Comparison of ENCODE assay signal across 1 cellular context in genomic region chr10:33325929-33326328, GRCh38.
A peak's percentile ranks its signal among the peaks of the same experiment; 100 is the strongest.
TF ChIP-seq lines count a peak whose summit lies in the region.

No MANE protein-coding gene starts in this region.

TF ChIP-seq in HEK293, 187 proteins besides CTCF, POLR2A, EP300 and RAD21 (continued from another document and continues in another):
- peak; percentile 64 for TF ChIP-seq ZBTB17 (tag by site-specific recombination; IDR thresholded peaks at IDR 0.05)
- TF ChIP-seq, protein P1, sequence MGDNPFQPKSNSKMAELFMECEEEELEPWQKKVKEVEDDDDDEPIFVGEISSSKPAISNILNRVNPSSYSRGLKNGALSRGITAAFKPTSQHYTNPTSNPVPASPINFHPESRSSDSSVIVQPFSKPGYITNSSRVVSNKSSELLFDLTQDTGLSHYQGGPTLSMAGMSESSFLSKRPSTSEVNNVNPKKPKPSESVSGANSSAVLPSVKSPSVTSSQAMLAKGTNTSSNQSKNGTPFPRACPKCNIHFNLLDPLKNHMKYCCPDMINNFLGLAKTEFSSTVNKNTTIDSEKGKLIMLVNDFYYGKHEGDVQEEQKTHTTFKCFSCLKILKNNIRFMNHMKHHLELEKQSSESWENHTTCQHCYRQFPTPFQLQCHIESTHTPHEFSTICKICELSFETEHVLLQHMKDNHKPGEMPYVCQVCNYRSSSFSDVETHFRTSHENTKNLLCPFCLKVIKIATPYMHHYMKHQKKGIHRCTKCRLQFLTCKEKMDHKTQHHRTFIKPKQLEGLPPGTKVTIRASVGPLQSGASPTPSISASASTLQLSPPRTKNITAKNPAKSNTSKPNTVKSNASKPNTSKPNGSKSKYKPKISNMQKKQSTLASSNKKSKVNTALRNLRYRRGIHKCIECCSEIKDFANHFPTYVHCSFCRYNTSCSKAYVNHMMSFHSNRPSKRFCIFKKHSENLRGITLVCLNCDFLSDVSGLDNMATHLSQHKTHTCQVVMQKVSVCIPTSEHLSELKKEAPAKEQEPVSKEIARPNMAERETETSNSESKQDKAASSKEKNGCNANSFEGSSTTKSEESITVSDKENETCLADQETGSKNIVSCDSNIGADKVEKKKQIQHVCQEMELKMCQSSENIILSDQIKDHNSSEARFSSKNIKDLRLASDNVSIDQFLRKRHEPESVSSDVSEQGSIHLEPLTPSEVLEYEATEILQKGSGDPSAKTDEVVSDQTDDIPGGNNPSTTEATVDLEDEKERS (tag by site-specific recombination; IDR thresholded peaks at IDR 0.05) = no peak
- no peak for TF ChIP-seq ZNF645 (tag by site-specific recombination; IDR thresholded peaks at IDR 0.05)
- TF ChIP-seq ZNF530 (tag by site-specific recombination; IDR thresholded peaks at IDR 0.05; ENCODE audit: low read depth) = no peak
- no peak for TF ChIP-seq ZNF558 (tag by site-specific recombination; IDR thresholded peaks at IDR 0.05)
- TF ChIP-seq ZNF560 (tag by site-specific recombination; IDR thresholded peaks at IDR 0.05; ENCODE audit: borderline replicate concordance) = no peak
- TF ChIP-seq YY2 (tag by site-specific recombination; IDR thresholded peaks at IDR 0.05) = no peak
- TF ChIP-seq ZNF24 (tag by site-specific recombination; IDR thresholded peaks at IDR 0.05) = peak; percentile 87
- no peak; the same call in 1 of the 2 replicates for TF ChIP-seq SCRT2 (tag by site-specific recombination; IDR thresholded peaks at IDR 0.05)
- no peak for TF ChIP-seq ZNF175 (tag by site-specific recombination; IDR thresholded peaks at IDR 0.05)
- TF ChIP-seq ZNF48 (tag by site-specific recombination; IDR thresholded peaks at IDR 0.05) = no peak
- no peak for TF ChIP-seq ZNF510 (tag by site-specific recombination; IDR thresholded peaks at IDR 0.05; ENCODE audit: insufficient replicate concordance)
- TF ChIP-seq TCF7L2 (IDR thresholded peaks at IDR 0.05; ENCODE audit: borderline replicate concordance, low read depth, low read length) = peak; percentile 87; the same call in 1 of the 2 replicates
- TF ChIP-seq ZSCAN18 (tag by site-specific recombination; IDR thresholded peaks at IDR 0.05) = no peak
- TF ChIP-seq, protein P2, sequence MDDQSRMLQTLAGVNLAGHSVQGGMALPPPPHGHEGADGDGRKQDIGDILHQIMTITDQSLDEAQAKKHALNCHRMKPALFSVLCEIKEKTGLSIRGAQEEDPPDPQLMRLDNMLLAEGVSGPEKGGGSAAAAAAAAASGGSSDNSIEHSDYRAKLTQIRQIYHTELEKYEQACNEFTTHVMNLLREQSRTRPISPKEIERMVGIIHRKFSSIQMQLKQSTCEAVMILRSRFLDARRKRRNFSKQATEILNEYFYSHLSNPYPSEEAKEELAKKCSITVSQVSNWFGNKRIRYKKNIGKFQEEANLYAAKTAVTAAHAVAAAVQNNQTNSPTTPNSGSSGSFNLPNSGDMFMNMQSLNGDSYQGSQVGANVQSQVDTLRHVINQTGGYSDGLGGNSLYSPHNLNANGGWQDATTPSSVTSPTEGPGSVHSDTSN (CRISPR knock-in tag; IDR thresholded peaks at IDR 0.05) = no peak
- TF ChIP-seq ZNF677 (tag by site-specific recombination; IDR thresholded peaks at IDR 0.05) = no peak
- no peak for TF ChIP-seq ZNF266 (tag by site-specific recombination; IDR thresholded peaks at IDR 0.05; ENCODE audit: low read depth)
- TF ChIP-seq, protein P3, sequence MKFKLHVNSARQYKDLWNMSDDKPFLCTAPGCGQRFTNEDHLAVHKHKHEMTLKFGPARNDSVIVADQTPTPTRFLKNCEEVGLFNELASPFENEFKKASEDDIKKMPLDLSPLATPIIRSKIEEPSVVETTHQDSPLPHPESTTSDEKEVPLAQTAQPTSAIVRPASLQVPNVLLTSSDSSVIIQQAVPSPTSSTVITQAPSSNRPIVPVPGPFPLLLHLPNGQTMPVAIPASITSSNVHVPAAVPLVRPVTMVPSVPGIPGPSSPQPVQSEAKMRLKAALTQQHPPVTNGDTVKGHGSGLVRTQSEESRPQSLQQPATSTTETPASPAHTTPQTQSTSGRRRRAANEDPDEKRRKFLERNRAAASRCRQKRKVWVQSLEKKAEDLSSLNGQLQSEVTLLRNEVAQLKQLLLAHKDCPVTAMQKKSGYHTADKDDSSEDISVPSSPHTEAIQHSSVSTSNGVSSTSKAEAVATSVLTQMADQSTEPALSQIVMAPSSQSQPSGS (tag by site-specific recombination; IDR thresholded peaks at IDR 0.05; ENCODE audit: low read depth) = peak; percentile 58
- no peak for TF ChIP-seq ZNF776 (tag by site-specific recombination; IDR thresholded peaks at IDR 0.05; ENCODE audit: borderline replicate concordance)
- TF ChIP-seq ZFP41 (tag by site-specific recombination; IDR thresholded peaks at IDR 0.05; ENCODE audit: borderline replicate concordance) = no peak
- no peak for TF ChIP-seq ZNF157 (tag by site-specific recombination; IDR thresholded peaks at IDR 0.05)
- TF ChIP-seq ZNF2 (tag by site-specific recombination; IDR thresholded peaks at IDR 0.05) = no peak; the same call in 1 of the 2 replicates
- no peak for TF ChIP-seq ZNF777 (tag by site-specific recombination; IDR thresholded peaks at IDR 0.05; ENCODE audit: borderline replicate concordance)
- TF ChIP-seq ZNF138 (tag by site-specific recombination; IDR thresholded peaks at IDR 0.05; ENCODE audit: borderline replicate concordance) = no peak
- TF ChIP-seq ZNF16 (tag by site-specific recombination; IDR thresholded peaks at IDR 0.05; ENCODE audit: low read depth) = no peak
- TF ChIP-seq ZNF707 (tag by site-specific recombination; IDR thresholded peaks at IDR 0.05) = no peak
- TF ChIP-seq ZNF140 (tag by site-specific recombination; IDR thresholded peaks at IDR 0.05) = no peak
- TF ChIP-seq ZNF654 (tag by site-specific recombination; IDR thresholded peaks at IDR 0.05; ENCODE audit: low read depth) = no peak
- TF ChIP-seq ZNF121 (tag by site-specific recombination; IDR thresholded peaks at IDR 0.05) = 0 out of 2 replicates have a peak, but pooled peaks have one; percentile 32
- TF ChIP-seq ZXDB (tag by site-specific recombination; IDR thresholded peaks at IDR 0.05) = peak; percentile 90
- TF ChIP-seq, protein P4, sequence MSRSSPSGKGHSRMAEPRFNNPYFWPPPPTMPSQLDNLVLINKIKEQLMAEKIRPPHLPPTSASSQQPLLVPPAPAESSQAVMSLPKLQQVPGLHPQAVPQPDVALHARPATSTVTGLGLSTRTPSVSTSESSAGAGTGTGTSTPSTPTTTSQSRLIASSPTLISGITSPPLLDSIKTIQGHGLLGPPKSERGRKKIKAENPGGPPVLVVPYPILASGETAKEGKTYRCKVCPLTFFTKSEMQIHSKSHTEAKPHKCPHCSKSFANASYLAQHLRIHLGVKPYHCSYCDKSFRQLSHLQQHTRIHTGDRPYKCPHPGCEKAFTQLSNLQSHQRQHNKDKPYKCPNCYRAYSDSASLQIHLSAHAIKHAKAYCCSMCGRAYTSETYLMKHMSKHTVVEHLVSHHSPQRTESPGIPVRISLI (tag by site-specific recombination; IDR thresholded peaks at IDR 0.05) = 0 out of 2 replicates have a peak, but pooled peaks have one; percentile 28
- TF ChIP-seq ZNF423 (tag by site-specific recombination; IDR thresholded peaks at IDR 0.05) = no peak; the same call in 1 of the 2 replicates
- TF ChIP-seq ZBTB21 (tag by site-specific recombination; IDR thresholded peaks at IDR 0.05) = no peak
- TF ChIP-seq ZNF223 (tag by site-specific recombination; IDR thresholded peaks at IDR 0.05) = no peak
- TF ChIP-seq ZNF549 (tag by site-specific recombination; IDR thresholded peaks at IDR 0.05) = no peak
- TF ChIP-seq SP7 (tag by site-specific recombination; IDR thresholded peaks at IDR 0.05) = peak; percentile 88
- TF ChIP-seq ZNF324 (tag by site-specific recombination; IDR thresholded peaks at IDR 0.05) = 0 out of 2 replicates have a peak, but pooled peaks have one; percentile 54
- TF ChIP-seq ZNF704 (tag by site-specific recombination; IDR thresholded peaks at IDR 0.05) = no peak
- no peak for TF ChIP-seq ZNF302 (tag by site-specific recombination; IDR thresholded peaks at IDR 0.05; ENCODE audit: low read depth)
- no peak for TF ChIP-seq ZNF837 (tag by site-specific recombination; IDR thresholded peaks at IDR 0.05)
- TF ChIP-seq ZNF664 (tag by site-specific recombination; IDR thresholded peaks at IDR 0.05) = peak; percentile 42; the same call in 1 of the 2 replicates
- TF ChIP-seq, protein P5, sequence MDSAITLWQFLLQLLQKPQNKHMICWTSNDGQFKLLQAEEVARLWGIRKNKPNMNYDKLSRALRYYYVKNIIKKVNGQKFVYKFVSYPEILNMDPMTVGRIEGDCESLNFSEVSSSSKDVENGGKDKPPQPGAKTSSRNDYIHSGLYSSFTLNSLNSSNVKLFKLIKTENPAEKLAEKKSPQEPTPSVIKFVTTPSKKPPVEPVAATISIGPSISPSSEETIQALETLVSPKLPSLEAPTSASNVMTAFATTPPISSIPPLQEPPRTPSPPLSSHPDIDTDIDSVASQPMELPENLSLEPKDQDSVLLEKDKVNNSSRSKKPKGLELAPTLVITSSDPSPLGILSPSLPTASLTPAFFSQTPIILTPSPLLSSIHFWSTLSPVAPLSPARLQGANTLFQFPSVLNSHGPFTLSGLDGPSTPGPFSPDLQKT (IDR thresholded peaks at IDR 0.05; ENCODE audit: borderline replicate concordance, low read depth, low read length) = no peak
- TF ChIP-seq ZNF184 (tag by site-specific recombination; IDR thresholded peaks at IDR 0.05) = no peak
- no peak for TF ChIP-seq KLF1 (tag by site-specific recombination; IDR thresholded peaks at IDR 0.05)
- TF ChIP-seq ZNF621 (tag by site-specific recombination; IDR thresholded peaks at IDR 0.05) = no peak
- TF ChIP-seq, protein P6, sequence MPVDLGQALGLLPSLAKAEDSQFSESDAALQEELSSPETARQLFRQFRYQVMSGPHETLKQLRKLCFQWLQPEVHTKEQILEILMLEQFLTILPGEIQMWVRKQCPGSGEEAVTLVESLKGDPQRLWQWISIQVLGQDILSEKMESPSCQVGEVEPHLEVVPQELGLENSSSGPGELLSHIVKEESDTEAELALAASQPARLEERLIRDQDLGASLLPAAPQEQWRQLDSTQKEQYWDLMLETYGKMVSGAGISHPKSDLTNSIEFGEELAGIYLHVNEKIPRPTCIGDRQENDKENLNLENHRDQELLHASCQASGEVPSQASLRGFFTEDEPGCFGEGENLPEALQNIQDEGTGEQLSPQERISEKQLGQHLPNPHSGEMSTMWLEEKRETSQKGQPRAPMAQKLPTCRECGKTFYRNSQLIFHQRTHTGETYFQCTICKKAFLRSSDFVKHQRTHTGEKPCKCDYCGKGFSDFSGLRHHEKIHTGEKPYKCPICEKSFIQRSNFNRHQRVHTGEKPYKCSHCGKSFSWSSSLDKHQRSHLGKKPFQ (tag by site-specific recombination; IDR thresholded peaks at IDR 0.05) = peak; percentile 87
- peak; percentile 87; the same call in 1 of the 2 replicates for TF ChIP-seq ZNF626 (tag by site-specific recombination; IDR thresholded peaks at IDR 0.05)
- no peak for TF ChIP-seq ZSCAN5A (tag by site-specific recombination; IDR thresholded peaks at IDR 0.05)
- no peak for TF ChIP-seq ZSCAN23 (tag by site-specific recombination; IDR thresholded peaks at IDR 0.05)
- TF ChIP-seq ZNF239 (tag by site-specific recombination; IDR thresholded peaks at IDR 0.05) = no peak
- no peak for TF ChIP-seq ZNF571 (tag by site-specific recombination; IDR thresholded peaks at IDR 0.05)
- TF ChIP-seq ZEB2 (tag by site-specific recombination; IDR thresholded peaks at IDR 0.05) = peak; percentile 97
- TF ChIP-seq ZNF449 (tag by site-specific recombination; IDR thresholded peaks at IDR 0.05) = 0 out of 2 replicates have a peak, but pooled peaks have one; percentile 42
- TF ChIP-seq GLI2 (tag by site-specific recombination; IDR thresholded peaks at IDR 0.05; ENCODE audit: borderline replicate concordance, low read depth) = peak; percentile 92
